ENCODE assay signal across 1 cellular context in genomic region chr17:77088455-77089117, GRCh38.
TF ChIP-seq lines count a peak whose summit lies in the region.

No MANE protein-coding gene starts in this region.

TF ChIP-seq in K562, 482 proteins besides CTCF, POLR2A, EP300 and RAD21 (continued from another document and continues in another):
- peak; percentile 89 for TF ChIP-seq MXD1 (CRISPR knock-in tag; IDR thresholded peaks at IDR 0.05; ENCODE audit: borderline replicate concordance, poor library complexity, severe bottlenecking)
- no peak for TF ChIP-seq RNF219 (CRISPR knock-in tag; IDR thresholded peaks at IDR 0.05)
- peak; percentile 92 for TF ChIP-seq CREM (IDR thresholded peaks at IDR 0.05; ENCODE audit: low read depth)
- TF ChIP-seq ARID1B (IDR thresholded peaks at IDR 0.05) = peak; percentile 50; the same call in 1 of the 2 replicates
- TF ChIP-seq ZNF316 (IDR thresholded peaks at IDR 0.05) = peak; percentile 99
- peak; percentile 84 for TF ChIP-seq USF1 (CRISPR knock-in tag; IDR thresholded peaks at IDR 0.05)
- TF ChIP-seq ZNF41 (CRISPR knock-in tag; conservative IDR thresholded peaks at IDR 0.05) = no peak
- TF ChIP-seq NFRKB (IDR thresholded peaks at IDR 0.05; ENCODE audit: low read depth) = peak; percentile 83
- peak; percentile 68 for TF ChIP-seq SIN3B (IDR thresholded peaks at IDR 0.05; ENCODE audit: low read depth)
- 0 out of 2 replicates have a peak, but pooled peaks have one; percentile 28 for TF ChIP-seq ATF6 (CRISPR knock-in tag; IDR thresholded peaks at IDR 0.05)
- no peak for TF ChIP-seq CEBPB (tag; IDR thresholded peaks at IDR 0.05)
- peak; percentile 29 for TF ChIP-seq PCBP1 (IDR thresholded peaks at IDR 0.05; ENCODE audit: low read depth, low read length, poor library complexity, severe bottlenecking)
- TF ChIP-seq SIX5 (IDR thresholded peaks at IDR 0.05; ENCODE audit: borderline replicate concordance in 1 of 2, insufficient read depth in 1 of 2, low read depth in 1 of 2, low read length in 2 of 2) = no peak
- peak; percentile 97 to 99 for TF ChIP-seq E2F6 (IDR thresholded peaks at IDR 0.05; ENCODE audit: borderline replicate concordance in 1 of 2, extremely low read depth in 1 of 2, insufficient read depth in 1 of 2, insufficient read length in 1 of 2, low read depth in 1 of 2, low read length in 1 of 2, poor library complexity in 1 of 2, severe bottlenecking in 1 of 2)
- TF ChIP-seq FOXP4 (CRISPR knock-in tag; IDR thresholded peaks at IDR 0.05; ENCODE audit: borderline replicate concordance) = no peak
- TF ChIP-seq CTCFL (IDR thresholded peaks at IDR 0.05; ENCODE audit: borderline replicate concordance, insufficient read depth, low read depth, low read length, poor library complexity, severe bottlenecking) = peak; percentile 76
- TF ChIP-seq SMC3 (conservative IDR thresholded peaks at IDR 0.05; ENCODE audit: insufficient read depth, low read depth, low read length) = peak; percentile 70
- TF ChIP-seq PHF20 (IDR thresholded peaks at IDR 0.05; ENCODE audit: partially characterized antibody) = peak; percentile 91
- TF ChIP-seq SIN3A (IDR thresholded peaks at IDR 0.05; ENCODE audit: borderline replicate concordance in 2 of 2, control insufficient read depth in 1 of 2, low read depth in 2 of 2, low read length in 2 of 2) = peak; percentile 90 to 91; a peak in 2 of 4 replicates
- peak; percentile 35 for TF ChIP-seq NFIC (IDR thresholded peaks at IDR 0.05)
- no peak for TF ChIP-seq E2F1 (CRISPR knock-in tag; IDR thresholded peaks at IDR 0.05)
- peak; percentile 70 for TF ChIP-seq KDM5B (IDR thresholded peaks at IDR 0.05; ENCODE audit: insufficient replicate concordance, low read depth, low read length)
- peak; percentile 33 for TF ChIP-seq DPF2 (IDR thresholded peaks at IDR 0.05)
- peak in 1 of 2 experiments; percentile 64; a peak in 1 of 4 replicates for TF ChIP-seq BCLAF1 (IDR thresholded peaks at IDR 0.05; ENCODE audit: borderline replicate concordance in 1 of 2, control insufficient read depth in 1 of 2, low read depth in 2 of 2, low read length in 1 of 2)
- TF ChIP-seq PYGO2 (tag; IDR thresholded peaks at IDR 0.05) = no peak
- peak; percentile 43; the same call in 1 of the 2 replicates for TF ChIP-seq E2F5 (CRISPR knock-in tag; IDR thresholded peaks at IDR 0.05)
- 0 out of 2 replicates have a peak, but pooled peaks have one; percentile 34 for TF ChIP-seq MYNN (IDR thresholded peaks at IDR 0.05)
- TF ChIP-seq MYNN (CRISPR knock-in tag; IDR thresholded peaks at IDR 0.05) = no peak
- TF ChIP-seq BRD4 (IDR thresholded peaks at IDR 0.05) = peak; percentile 40; the same call in 1 of the 2 replicates
- TF ChIP-seq ZBTB43 (CRISPR knock-in tag; IDR thresholded peaks at IDR 0.05) = 0 out of 2 replicates have a peak, but pooled peaks have one; percentile 37
- peak; percentile 80 for TF ChIP-seq TBP (optimal IDR thresholded peaks at IDR 0.05; ENCODE audit: low read depth, low read length)
- TF ChIP-seq ZNF263 (CRISPR knock-in tag; IDR thresholded peaks at IDR 0.05; ENCODE audit: borderline replicate concordance) = peak; percentile 55; the same call in 1 of the 2 replicates
- TF ChIP-seq RCOR1 (IDR thresholded peaks at IDR 0.05; ENCODE audit: borderline replicate concordance in 1 of 2, low read depth in 2 of 2, low read length in 2 of 2) = peak in 1 of 2 experiments; percentile 55; a peak in 1 of 4 replicates
- TF ChIP-seq ZNF518B (CRISPR knock-in tag; IDR thresholded peaks at IDR 0.05) = no peak
- TF ChIP-seq L3MBTL2 (IDR thresholded peaks at IDR 0.05) = peak; percentile 93
